In the genomic region with DNA sequence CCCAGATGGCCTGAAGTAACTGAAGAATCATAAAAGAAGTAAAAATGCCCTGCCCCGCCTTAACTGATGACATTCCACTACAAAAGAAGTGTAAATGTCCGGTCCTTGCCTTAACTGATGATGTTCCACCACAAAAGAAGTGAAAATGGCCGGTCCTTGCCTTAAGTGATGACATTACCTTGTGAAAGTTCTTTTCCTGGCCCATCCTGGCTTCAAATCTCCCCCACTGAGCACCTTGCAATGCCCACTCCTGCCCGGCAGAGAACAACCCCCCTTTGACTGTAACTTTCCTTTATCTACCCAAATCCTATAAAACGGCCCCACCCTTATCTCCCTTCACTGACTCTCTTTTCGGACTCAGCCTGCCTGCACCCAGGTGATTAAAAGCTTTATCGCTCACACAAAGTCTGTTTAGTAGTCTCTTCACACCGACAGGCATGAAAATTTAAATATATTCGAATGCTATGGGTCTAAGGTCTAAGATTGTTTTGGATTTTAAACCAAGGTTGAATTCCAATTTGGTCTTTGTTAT, we compare ENCODE assay signal across 6 cellular contexts.
DNase-seq lines count a peak whose midpoint lies in the region; ATAC-seq and TF ChIP-seq lines count a peak whose summit lies in the region.
"Not testable (repeated sequence)": the region's sequence is repeated elsewhere in the genome, so short reads cannot be mapped to it uniquely, and the experiment has no call there.

No MANE protein-coding gene starts in this region.

- not testable (repeated sequence) for H3K14ac ChIP-seq in H9 (ENCODE audit: insufficient read depth, low read length)

- not testable (repeated sequence) for H4K20me1 ChIP-seq in H9 (ENCODE audit: control insufficient read depth, insufficient read depth, insufficient read length)

- H3K4me1 Mint-ChIP-seq in H9 (peaks cover 41 to 78% of the 10 kb centered on the region in 2 experiments), WTC11 (peaks cover 84% of the 10 kb centered on the region)

- H3K27ac ChIP-seq in H9 (ENCODE audit: insufficient read length, low read depth, low read length); iPS-20b (ENCODE audit: low read length): not testable (repeated sequence)
- peak overlapping the region; percentile 79; the same call in 1 of the 2 replicates for H3K27ac ChIP-seq in HUES6 (ENCODE audit: low read depth, low read length)

- peak; percentile 67 for DNase-seq in ELF-1 (ENCODE audit: low read depth, low spot score)
- DNase-seq in H9: peak; percentile 63
- DNase-seq in WTC11 (ENCODE audit: low spot score): not testable (repeated sequence)
- peak; percentile 43 to 73 for DNase-seq in erythroblast (lab: John Stamatoyannopoulos, UW)

- H3K36me3 ChIP-seq in HUES6 (ENCODE audit: control insufficient read depth, insufficient read depth, low read length): peaks cover 52% of the 10 kb centered on the region
- H3K36me3 ChIP-seq in iPS-20b (ENCODE audit: insufficient read depth, low read depth, low read length): not testable (repeated sequence)

- not testable (repeated sequence) for H3K23me2 ChIP-seq in H9 (ENCODE audit: insufficient read length, low read depth, low read length, poor library complexity, severe bottlenecking)

- H3K4ac ChIP-seq in H9 (ENCODE audit: low read depth, low read length): not testable (repeated sequence)

- H3K4me3 Mint-ChIP-seq in H9 (peak overlapping the region in 1 of 2 experiments; percentile 1; a peak in 2 of 5 replicates), WTC11 (peak overlapping the region; percentile 90)

- peak overlapping the region in 2 of 3 experiments; percentile 1 to 5; a peak in 2 of 7 replicates for H3K27ac Mint-ChIP-seq in H9
- H3K27ac Mint-ChIP-seq in WTC11: peak overlapping the region; percentile 77

- not testable (repeated sequence) for H3K79me2 ChIP-seq in H9 (ENCODE audit: insufficient read depth, low read length)

- not testable (repeated sequence) for H3K56ac ChIP-seq in H9 (ENCODE audit: insufficient read length, low read depth, low read length)

- H3K18ac ChIP-seq in H9 (ENCODE audit: insufficient read length, low read depth, low read length): not testable (repeated sequence)

- not testable (repeated sequence) for H3T11ph ChIP-seq in H9 (ENCODE audit: low read length)

- H3K4me3 ChIP-seq in HUES6 (ENCODE audit: low read depth, low read length): peak overlapping the region; percentile 47
- peak overlapping the region; percentile 28; the same call in 1 of the 2 replicates for H3K4me3 ChIP-seq in iPS-20b (ENCODE audit: low read length)

- not testable (repeated sequence) for H2AFZ ChIP-seq in H9 (ENCODE audit: low read length)

- not testable (repeated sequence) for TF ChIP-seq CTCF in H9 (conservative IDR thresholded peaks at IDR 0.05); WTC11 (IDR thresholded peaks at IDR 0.05)

- H2AK5ac ChIP-seq in H9 (ENCODE audit: insufficient read length, low read length): not testable (repeated sequence)

- H3K79me1 ChIP-seq in H9 (ENCODE audit: insufficient read depth, low read depth, low read length, poor library complexity, severe bottlenecking): not testable (repeated sequence)

- ATAC-seq in WTC11: not testable (repeated sequence)

- H4K91ac ChIP-seq in H9 (ENCODE audit: insufficient read length, low read depth, low read length): not testable (repeated sequence)

- not testable (repeated sequence) for H2BK5ac ChIP-seq in H9 (ENCODE audit: insufficient read length, low read length)

- not testable (repeated sequence) for H4K8ac ChIP-seq in H9 (replicated peaks; ENCODE audit: insufficient read length, low read depth, low read length)

- TF ChIP-seq POLR2A in erythroblast (IDR thresholded peaks at IDR 0.05; ENCODE audit: low read length): not testable (repeated sequence)

- not testable (repeated sequence) for H3K4me1 ChIP-seq in H9 (ENCODE audit: insufficient read depth, low read length)
- H3K4me1 ChIP-seq in HUES6 (ENCODE audit: control insufficient read depth, insufficient read depth, low read length): peaks cover 57% of the 10 kb centered on the region
- peaks cover 44% of the 10 kb centered on the region for H3K4me1 ChIP-seq in iPS-20b (ENCODE audit: insufficient read depth, low read length)

- CTCF ChIA-PET in WTC11 (lab: Charles Lee): not testable (repeated sequence)

- H3K23ac ChIP-seq in H9 (ENCODE audit: insufficient read length, low read depth, low read length): not testable (repeated sequence)

- not testable (repeated sequence) for H3K27me3 Mint-ChIP-seq in H9 (ENCODE audit: low read depth); WTC11 (ENCODE audit: low read depth)

- H2BK120ac ChIP-seq in H9 (ENCODE audit: low read depth, low read length, poor library complexity, severe bottlenecking): not testable (repeated sequence)

- not testable (repeated sequence) for H2BK20ac ChIP-seq in H9 (ENCODE audit: low read depth, low read length, poor library complexity, severe bottlenecking)

- H3K4me2 ChIP-seq in H9 (ENCODE audit: insufficient read depth, insufficient read length, low read length): not testable (repeated sequence)

- H2BK12ac ChIP-seq in H9 (ENCODE audit: insufficient read length, low read depth, low read length): not testable (repeated sequence)

- WGBS in H9 (ENCODE audit: extremely low coverage, insufficient read length, low lambda C conversion rate): no CpG with 5 or more reads among the region's 9 CpGs

- H3K27me3 ChIP-seq in H9 (ENCODE audit: insufficient read depth, low read length); HUES6 (ENCODE audit: control insufficient read depth, insufficient read depth, low read length); iPS-20b (ENCODE audit: insufficient read depth, low read length): not testable (repeated sequence)

- POLR2A ChIA-PET in WTC11 (lab: Charles Lee): not testable (repeated sequence)

- not testable (repeated sequence) for H2BK15ac ChIP-seq in H9 (ENCODE audit: low read depth, low read length)

- H3K9ac ChIP-seq in H9 (ENCODE audit: extremely low read depth, insufficient read length, low read length); iPS-20b (ENCODE audit: low read depth, low read length): not testable (repeated sequence)
- peak overlapping the region; percentile 74 for H3K9ac ChIP-seq in HUES6 (ENCODE audit: low read length)

- not testable (repeated sequence) for H3K9me3 ChIP-seq in H9 (ENCODE audit: control insufficient read depth, low read depth, low read length); HUES6 (ENCODE audit: control insufficient read depth, insufficient read depth, low read depth, low read length); iPS-20b (ENCODE audit: insufficient read depth, low read depth, low read length)

- not testable (repeated sequence) for H3K9me3 Mint-ChIP-seq in H9, WTC11

- H3K36me3 Mint-ChIP-seq in H9 (ENCODE audit: insufficient read depth in 1 of 3, low read depth in 3 of 3) (peaks cover 0 to 24% (median 0%) of the 10 kb centered on the region in 3 experiments; a peak in 3 of 7 replicates), WTC11 (peaks cover 40% of the 10 kb centered on the region)

- not testable (repeated sequence) for H4K5ac ChIP-seq in H9 (ENCODE audit: insufficient read length, low read depth, low read length)

TF ChIP-seq in WTC11, 78 proteins besides CTCF, POLR2A, EP300 and RAD21:
- peak; percentile 19; the same call in 1 of the 2 replicates for TF ChIP-seq TEAD1 (CRISPR knock-in tag; IDR thresholded peaks at IDR 0.05)
TF ChIP-seq in WTC11: peak in this region for 1; not testable (repeated sequence) for 77.
